Comparison of ENCODE assay signal across 21 cellular contexts in the genomic region with DNA sequence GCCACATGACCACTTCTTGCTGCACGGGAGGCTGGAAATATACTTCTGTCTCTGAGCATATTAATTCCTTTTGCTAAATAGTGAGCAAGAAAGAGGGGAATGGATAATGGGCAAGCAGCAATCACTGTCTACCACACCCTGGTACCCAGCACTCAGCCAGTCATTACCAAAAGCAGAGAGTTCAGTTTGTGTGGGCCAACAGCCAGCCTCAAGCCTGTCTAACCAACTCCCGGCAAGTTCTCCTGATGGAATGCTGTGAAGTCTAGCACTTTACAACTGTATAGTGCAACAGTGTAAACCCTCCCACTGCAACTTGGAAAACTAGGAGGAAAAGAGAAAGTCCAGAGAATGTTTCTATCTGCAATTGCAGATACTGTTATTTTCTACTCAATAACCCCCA.
"Had no signal": no experiment of that assay in that cellular context is flagged by ENCODE, and none has a peak within 500 bp of the region (broad histone marks: within the 10 kb centered on the region; RNA-seq: fewer than 3 reads in every experiment).

No MANE protein-coding gene starts in this region.

- H3K27ac ChIP-seq: ascending aorta, spleen, tibial nerve, uterus had no signal

- H3K4me1 ChIP-seq: ascending aorta, spleen, uterus had no signal

- ATAC-seq: activated CD4-positive, alpha-beta T cell treated with anti-CD3 and anti-CD28 coated beads for 36 hours; activated T-cell treated with anti-CD3 and anti-CD28 coated beads, Interleukin-2, amount 50 U/mL, for 72 hours; left colon; natural killer cell treated with Interleukin-12 subunit alpha and Interleukin-12 subunit beta and Interleukin-15 and Interleukin-18, amount 100 ng/mL, for 72 hours; right cardiac atrium; T-cell had no signal

- FAIRE-seq: kidney had no signal

- H3K36me3 ChIP-seq: ascending aorta, spleen, tibial nerve, uterus had no signal

- H3K27me3 ChIP-seq: ascending aorta, spleen, tibial nerve, uterus had no signal

- H3K9me3 ChIP-seq: ascending aorta, spleen, tibial nerve, uterus had no signal

- DNase-seq: activated CD4-positive, alpha-beta T cell treated with anti-CD3 and anti-CD28 coated beads for 36 hours; activated CD4-positive, alpha-beta T cell treated with anti-CD3 and anti-CD28 coated beads, Interleukin-2, amount 50 U/mL, for 4 hours; activated CD4-positive, CD25-positive, alpha-beta regulatory T cell; activated naive CD4-positive, alpha-beta T cell treated with Interleukin-2 at 50 U/mL for 16 hours; activated naive CD8-positive, alpha-beta T cell treated with anti-CD3 and anti-CD28 coated beads for 36 hours; activated T-cell treated with anti-CD3 and anti-CD28 coated beads for 4 hours; activated T-cell treated with anti-CD3 and anti-CD28 coated beads, Interleukin-2, amount 50 U/mL, for 72 hours; endodermal cell; foreskin fibroblast; head of caudate nucleus; hippocampal formation; kidney; left colon; right cardiac atrium; spleen; stimulated activated naive CD4-positive, alpha-beta T cell; T-cell; uterus had no signal

- H3K4me3 ChIP-seq: ascending aorta, spleen, tibial nerve, uterus had no signal
